ENCODE assay signal across 16 cellular contexts in genomic region chr11:126843096-126843495, GRCh38.
DNase-seq lines count a peak whose midpoint lies in the region; TF ChIP-seq lines count a peak whose summit lies in the region.
"Had no signal": no experiment of that assay in that cellular context is flagged by ENCODE, and none has a peak within 500 bp of the region (broad histone marks: within the 10 kb centered on the region; RNA-seq: fewer than 3 reads in every experiment).

No MANE protein-coding gene starts in this region.

- H3K4me1 ChIP-seq in BLaER1 = peaks cover 29% of the 10 kb centered on the region
- H3K4me1 ChIP-seq: Caco-2 had no signal

- peaks cover 9% of the 10 kb centered on the region for H3K4me1 Mint-ChIP-seq in progenitor cell of endocrine pancreas (ENCODE audit: low read depth)
- H3K4me1 Mint-ChIP-seq: B cell, H9 had no signal

- TF ChIP-seq CTCF in epithelial cell of proximal tubule (conservative IDR thresholded peaks at IDR 0.05; ENCODE audit: low read depth, low read length) = no peak
- no peak for TF ChIP-seq CTCF in progenitor cell of endocrine pancreas (IDR thresholded peaks at IDR 0.05; ENCODE audit: unreplicated experiment)
- no peak for TF ChIP-seq CTCF in GM13976 (IDR thresholded peaks at IDR 0.05; ENCODE audit: borderline replicate concordance, control extremely low read depth, extremely low read depth, insufficient read depth, missing control alignments)

- H3K27ac Mint-ChIP-seq in progenitor cell of endocrine pancreas = no peak overlapping the region
- H3K27ac Mint-ChIP-seq: B cell; CD4-positive, alpha-beta T cell; H9 had no signal

- no peaks in the 10 kb centered on the region for H3K27me3 ChIP-seq in BLaER1

- no peaks in the 10 kb centered on the region for H3K36me3 Mint-ChIP-seq in progenitor cell of endocrine pancreas (ENCODE audit: insufficient read depth)

- DNase-seq in epithelial cell of proximal tubule (ENCODE audit: low read depth) (peak; percentile 94), kidney tubule cell (ENCODE audit: low spot score) (peak; percentile 93), renal cortical epithelial cell (ENCODE audit: low read depth) (peak; percentile 93), nucleus accumbens (lab: John Stamatoyannopoulos, UW) (no peak), progenitor cell of endocrine pancreas (ENCODE audit: low spot score, unreplicated experiment) (no peak), GM13976 (ENCODE audit: low spot score) (no peak)
- DNase-seq: 8988T; Caco-2; CD4-positive, alpha-beta T cell; DMS153; DMS79; GDM1; H9 had no signal

- no peaks in the 10 kb centered on the region for H3K9me3 Mint-ChIP-seq in progenitor cell of endocrine pancreas (ENCODE audit: low read depth)
- H3K9me3 Mint-ChIP-seq: CD4-positive, alpha-beta T cell; H9 had no signal

- H3K4me3 ChIP-seq in BLaER1 = no peak overlapping the region
- no peak overlapping the region for H3K4me3 ChIP-seq in epithelial cell of proximal tubule (ENCODE audit: low read depth, low read length)

- no peak overlapping the region for H3K9ac ChIP-seq in BLaER1

- no peaks in the 10 kb centered on the region for H4K20me1 ChIP-seq in BLaER1

- peaks cover 30% of the 10 kb centered on the region for H3K27me3 Mint-ChIP-seq in progenitor cell of endocrine pancreas
- H3K27me3 Mint-ChIP-seq: B cell; CD4-positive, alpha-beta T cell had no signal

- H3K9me3 ChIP-seq in BLaER1 = peaks cover 7% of the 10 kb centered on the region; the same call in 1 of the 2 replicates
- H3K9me3 ChIP-seq: Caco-2 had no signal

- in situ Hi-C loops in GM13976 (cut with MboI; ENCODE audit: low sequenced_read_pairs, unreplicated experiment) = no loop called here

- H3K36me3 ChIP-seq in BLaER1 = no peaks in the 10 kb centered on the region

- H3K4me2 ChIP-seq in BLaER1 = peak overlapping the region; percentile 35

- no peak overlapping the region for H3K4me3 Mint-ChIP-seq in progenitor cell of endocrine pancreas (ENCODE audit: low read depth)
- H3K4me3 Mint-ChIP-seq: B cell; CD4-positive, alpha-beta T cell; H9 had no signal

- no peak overlapping the region for H3K27ac ChIP-seq in BLaER1
- H3K27ac ChIP-seq: C4-2B had no signal

Comparison
In these comparisons a context has a peak if more than half of its experiments do, and no peak if none do; other contexts are left out.
1. DNase-seq: peak in epithelial cell of proximal tubule (single experiment), kidney tubule cell (single experiment) and renal cortical epithelial cell (single experiment); none in nucleus accumbens (0 of 56), progenitor cell of endocrine pancreas (single experiment) and GM13976 (single experiment).